ENCODE assay signal across 17 cellular contexts in genomic region chr3:58358092-58358491, GRCh38. TPM values are rescaled to one million over a fixed set of nuclear protein-coding genes. Genes with fewer than 3 reads are reported as not detected.
DNase-seq lines count a peak whose midpoint lies in the region; ATAC-seq and TF ChIP-seq lines count a peak whose summit lies in the region.
"Had no signal": no experiment of that assay in that cellular context is flagged by ENCODE, and none has a peak within 500 bp of the region (broad histone marks: within the 10 kb centered on the region; RNA-seq: fewer than 3 reads in every experiment).

No MANE protein-coding gene starts in this region.

- peak; percentile 9 for ATAC-seq in activated CD8-positive, alpha-beta memory T cell treated with anti-CD3 and anti-CD28 coated beads, Interleukin-2, amount 10 ng/mL, durations not matched to agents 7 days and 5 days
- ATAC-seq in WTC11, result no peak; the same call in 1 of the 2 replicates
- ATAC-seq: naive thymus-derived CD8-positive, alpha-beta T cell had no signal

- no peak for DNase-seq in activated CD8-positive, alpha-beta memory T cell treated with anti-CD3 and anti-CD28 coated beads, Interleukin-2, amount 10 ng/mL, durations not matched to agents 7 days and 5 days
- no peak for DNase-seq in activated CD8-positive, alpha-beta memory T cell treated with anti-CD3 and anti-CD28 coated beads for 24 hours
- DNase-seq in activated T-helper 1 cell treated with anti-CD3 and anti-CD28 coated beads, Interleukin-12 subunit alpha, Interleukin-12 subunit beta, Interleukin-2, Interleukin-4 antibody, amounts not matched to agents 30 ng/mL and 10 ng/mL and 1 ng/mL, durations not matched to agents 14 hours and 24 hours and 36 hours (ENCODE audit: low spot score), result no peak
- peak; percentile 35 for DNase-seq in stimulated activated CD8-positive, alpha-beta memory T cell treated with anti-CD3 and anti-CD28 coated beads, Interleukin-4, amount 100 ng/mL, for 48 hours
- DNase-seq in NCI-H187 (lab: John Stamatoyannopoulos, UW) (no peak), DMS53 treated with DMSO at 0.1 percent for 48 hours (lab: John Stamatoyannopoulos, UW; ENCODE audit: unreplicated experiment) (no peak), WTC11 (ENCODE audit: low spot score) (no peak)
- DNase-seq: activated CD4-positive, alpha-beta T cell treated with anti-CD3 and anti-CD28 coated beads, Interleukin-2, amount 50 U/mL, for 1 hour; activated gamma-delta T cell; naive thymus-derived CD8-positive, alpha-beta T cell; NCI-H1436; NCI-H2171 treated with DMSO at 0.1 percent for 48 hours; NCI-H748 treated with DMSO at 0.1 percent for 48 hours; SJCRH30 had no signal

- CTCF ChIA-PET in activated CD8-positive, alpha-beta memory T cell treated with anti-CD3 and anti-CD28 coated beads, Interleukin-2, amount 10 ng/mL, durations not matched to agents 7 days and 5 days (lab: Charles Lee), result interaction anchor here (14.1 kb wide), 1 partner anchor 23 kb away, joined by 144 read pairs; the partner anchor contains the start of gene PXK
- CTCF ChIA-PET in WTC11 (lab: Charles Lee), result interaction anchor here (0.6 kb wide), 1 partner anchor 141 kb away, joined by 5 read pairs; no protein-coding TSS in a partner anchor

- TF ChIP-seq CTCF in WTC11 (IDR thresholded peaks at IDR 0.05), result no peak

- POLR2A ChIA-PET in WTC11 (lab: Charles Lee), result no interaction called here

- no peaks in the 10 kb centered on the region for H3K27me3 Mint-ChIP-seq in activated CD8-positive, alpha-beta memory T cell treated with anti-CD3 and anti-CD28 coated beads, Interleukin-2, amount 10 ng/mL, durations not matched to agents 7 days and 5 days
- no peaks in the 10 kb centered on the region for H3K27me3 Mint-ChIP-seq in IgD-negative memory B cell
- no peaks in the 10 kb centered on the region for H3K27me3 Mint-ChIP-seq in activated T-helper 1 cell treated with anti-CD3 and anti-CD28 coated beads, Interleukin-12 subunit alpha, Interleukin-12 subunit beta, Interleukin-2, Interleukin-4 antibody, amounts not matched to agents 30 ng/mL and 10 ng/mL and 1 ng/mL, durations not matched to agents 14 hours and 24 hours and 36 hours (ENCODE audit: insufficient read depth)
- H3K27me3 Mint-ChIP-seq in WTC11 (ENCODE audit: low read depth), result no peaks in the 10 kb centered on the region
- H3K27me3 Mint-ChIP-seq: memory B cell; naive thymus-derived CD8-positive, alpha-beta T cell; progenitor cell of endocrine pancreas had no signal

- no peak overlapping the region for H3K4me3 Mint-ChIP-seq in activated CD8-positive, alpha-beta memory T cell treated with anti-CD3 and anti-CD28 coated beads, Interleukin-2, amount 10 ng/mL, durations not matched to agents 7 days and 5 days
- peak overlapping the region in 1 of 4 donors; percentile 22 for H3K4me3 Mint-ChIP-seq in IgD-negative memory B cell
- H3K4me3 Mint-ChIP-seq in activated T-helper 1 cell treated with anti-CD3 and anti-CD28 coated beads, Interleukin-12 subunit alpha, Interleukin-12 subunit beta, Interleukin-2, Interleukin-4 antibody, amounts not matched to agents 30 ng/mL and 10 ng/mL and 1 ng/mL, durations not matched to agents 14 hours and 24 hours and 36 hours, result no peak overlapping the region
- H3K4me3 Mint-ChIP-seq in WTC11, result no peak overlapping the region
- H3K4me3 Mint-ChIP-seq: memory B cell; naive thymus-derived CD8-positive, alpha-beta T cell had no signal

- H3K36me3 Mint-ChIP-seq in activated CD8-positive, alpha-beta memory T cell treated with anti-CD3 and anti-CD28 coated beads, Interleukin-2, amount 10 ng/mL, durations not matched to agents 7 days and 5 days, result peaks cover 10% of the 10 kb centered on the region
- H3K36me3 Mint-ChIP-seq in IgD-negative memory B cell (peaks cover 6% of the 10 kb centered on the region), WTC11 (no peaks in the 10 kb centered on the region)
- H3K36me3 Mint-ChIP-seq in activated T-helper 1 cell treated with anti-CD3 and anti-CD28 coated beads, Interleukin-12 subunit alpha, Interleukin-12 subunit beta, Interleukin-2, Interleukin-4 antibody, amounts not matched to agents 30 ng/mL and 10 ng/mL and 1 ng/mL, durations not matched to agents 14 hours and 24 hours and 36 hours (ENCODE audit: low read depth), result peaks cover 5% of the 10 kb centered on the region

- H3K4me1 Mint-ChIP-seq in activated CD8-positive, alpha-beta memory T cell treated with anti-CD3 and anti-CD28 coated beads, Interleukin-2, amount 10 ng/mL, durations not matched to agents 7 days and 5 days, result peaks cover 54% of the 10 kb centered on the region
- H3K4me1 Mint-ChIP-seq in IgD-negative memory B cell (peaks cover 51 to 58% (median 56%) of the 10 kb centered on the region in 3 donors), WTC11 (no peaks in the 10 kb centered on the region)
- H3K4me1 Mint-ChIP-seq in activated T-helper 1 cell treated with anti-CD3 and anti-CD28 coated beads, Interleukin-12 subunit alpha, Interleukin-12 subunit beta, Interleukin-2, Interleukin-4 antibody, amounts not matched to agents 30 ng/mL and 10 ng/mL and 1 ng/mL, durations not matched to agents 14 hours and 24 hours and 36 hours (ENCODE audit: low read depth), result peaks cover 53% of the 10 kb centered on the region

- no peaks in the 10 kb centered on the region for H3K9me3 Mint-ChIP-seq in activated CD8-positive, alpha-beta memory T cell treated with anti-CD3 and anti-CD28 coated beads, Interleukin-2, amount 10 ng/mL, durations not matched to agents 7 days and 5 days (ENCODE audit: low read depth)
- no peaks in the 10 kb centered on the region for H3K9me3 Mint-ChIP-seq in IgD-negative memory B cell
- no peaks in the 10 kb centered on the region for H3K9me3 Mint-ChIP-seq in activated T-helper 1 cell treated with anti-CD3 and anti-CD28 coated beads, Interleukin-12 subunit alpha, Interleukin-12 subunit beta, Interleukin-2, Interleukin-4 antibody, amounts not matched to agents 30 ng/mL and 10 ng/mL and 1 ng/mL, durations not matched to agents 14 hours and 24 hours and 36 hours
- H3K9me3 Mint-ChIP-seq in WTC11, result no peaks in the 10 kb centered on the region
- H3K9me3 Mint-ChIP-seq: memory B cell; naive thymus-derived CD8-positive, alpha-beta T cell had no signal

- intact Hi-C loops in activated T-helper 1 cell treated with anti-CD3 and anti-CD28 coated beads, Interleukin-12 subunit alpha, Interleukin-12 subunit beta, Interleukin-2, Interleukin-4 antibody, amounts not matched to agents 30 ng/mL and 10 ng/mL and 1 ng/mL, durations not matched to agents 14 hours and 24 hours and 36 hours (cut with micrococcal nuclease), result loop anchor here (1.0 to 5.0 kb wide), 4 partner anchors 23 to 113 kb away; partner anchors contain the start of gene PDHB

- H3K27ac Mint-ChIP-seq in activated CD8-positive, alpha-beta memory T cell treated with anti-CD3 and anti-CD28 coated beads, Interleukin-2, amount 10 ng/mL, durations not matched to agents 7 days and 5 days, result peak overlapping the region; percentile 28
- H3K27ac Mint-ChIP-seq in IgD-negative memory B cell (peak overlapping the region in 2 of 3 donors; percentile 34 to 62), WTC11 (no peak overlapping the region)
- peak overlapping the region; percentile 81 for H3K27ac Mint-ChIP-seq in activated T-helper 1 cell treated with anti-CD3 and anti-CD28 coated beads, Interleukin-12 subunit alpha, Interleukin-12 subunit beta, Interleukin-2, Interleukin-4 antibody, amounts not matched to agents 30 ng/mL and 10 ng/mL and 1 ng/mL, durations not matched to agents 14 hours and 24 hours and 36 hours
- H3K27ac Mint-ChIP-seq: progenitor cell of endocrine pancreas had no signal

TF ChIP-seq in WTC11, 78 proteins besides CTCF, POLR2A, EP300 and RAD21 (continues in another document):
- TF ChIP-seq STAT6 (CRISPR knock-in tag; conservative IDR thresholded peaks at IDR 0.05; ENCODE audit: low read depth), result no peak

RNA-seq across cellular contexts. Expression of gene PXK, which starts 25.4 kb away (rescaled TPM):
- total RNA-seq in activated CD8-positive, alpha-beta memory T cell treated with anti-CD3 and anti-CD28 coated beads, Interleukin-2, amount 10 ng/mL, durations not matched to agents 7 days and 5 days, result 10 to 100 TPM; 61.7 to 64.7 TPM
- 92.3 TPM for polyA plus RNA-seq in IgD-negative memory B cell
- total RNA-seq in activated T-helper 1 cell treated with anti-CD3 and anti-CD28 coated beads, Interleukin-12 subunit alpha, Interleukin-12 subunit beta, Interleukin-2, Interleukin-4 antibody, amounts not matched to agents 30 ng/mL and 10 ng/mL and 1 ng/mL, durations not matched to agents 14 hours and 24 hours and 36 hours, result 43.4 and 48.1 TPM in 2 replicates
- 6.6 to 9.4 TPM (median 6.9 TPM) in 3 replicates for total RNA-seq in WTC11 (2021)

RNA-seq across cellular contexts. Expression of gene HTD2, which starts 51.8 kb away (rescaled TPM):
- 1 to 10 TPM; 6.9 to 7.4 TPM for total RNA-seq in activated CD8-positive, alpha-beta memory T cell treated with anti-CD3 and anti-CD28 coated beads, Interleukin-2, amount 10 ng/mL, durations not matched to agents 7 days and 5 days
- 21.1 TPM for polyA plus RNA-seq in IgD-negative memory B cell
- total RNA-seq in activated T-helper 1 cell treated with anti-CD3 and anti-CD28 coated beads, Interleukin-12 subunit alpha, Interleukin-12 subunit beta, Interleukin-2, Interleukin-4 antibody, amounts not matched to agents 30 ng/mL and 10 ng/mL and 1 ng/mL, durations not matched to agents 14 hours and 24 hours and 36 hours, result 11.5 and 13.6 TPM in 2 replicates
- total RNA-seq in WTC11 (2021), result 9.9 to 14.5 TPM (median 11.4 TPM) in 3 replicates

RNA-seq across cellular contexts. Expression of gene RPP14, which starts 52.0 kb away (rescaled TPM):
- total RNA-seq in activated CD8-positive, alpha-beta memory T cell treated with anti-CD3 and anti-CD28 coated beads, Interleukin-2, amount 10 ng/mL, durations not matched to agents 7 days and 5 days, result 10 to 100 TPM; 12.9 to 16.9 TPM
- 9.9 TPM for polyA plus RNA-seq in IgD-negative memory B cell
- 22.7 and 23.4 TPM in 2 replicates for total RNA-seq in activated T-helper 1 cell treated with anti-CD3 and anti-CD28 coated beads, Interleukin-12 subunit alpha, Interleukin-12 subunit beta, Interleukin-2, Interleukin-4 antibody, amounts not matched to agents 30 ng/mL and 10 ng/mL and 1 ng/mL, durations not matched to agents 14 hours and 24 hours and 36 hours
- total RNA-seq in WTC11 (2021), result 16.7 to 17.9 TPM (median 17.0 TPM) in 3 replicates
